Comparison of ENCODE assay signal across 32 cellular contexts in the genomic region with DNA sequence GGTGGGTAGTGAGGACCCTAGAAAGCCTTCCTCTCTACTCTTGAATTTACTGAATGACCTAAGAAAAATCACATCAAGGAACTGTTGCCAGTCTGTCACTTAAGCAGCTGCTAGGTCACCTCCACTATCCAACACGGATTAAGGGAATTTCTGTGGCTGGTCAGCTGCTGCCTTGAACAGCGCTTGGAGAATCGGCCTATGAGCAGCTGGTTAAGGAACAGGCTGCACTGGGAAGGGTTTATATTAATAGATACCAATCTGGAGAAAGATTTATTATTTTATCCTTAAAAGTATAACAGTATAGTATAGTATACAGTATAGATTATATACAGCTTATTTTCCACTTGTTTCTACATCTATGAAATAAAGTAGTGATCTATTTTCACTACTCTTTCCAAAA. TPM values are rescaled to one million over a fixed set of nuclear protein-coding genes. Genes with fewer than 3 reads are reported as not detected.
DNase-seq lines count a peak whose midpoint lies in the region; ATAC-seq, FAIRE-seq and TF ChIP-seq lines count a peak whose summit lies in the region.
"Had no signal": no experiment of that assay in that cellular context is flagged by ENCODE, and none has a peak within 500 bp of the region (broad histone marks: within the 10 kb centered on the region; RNA-seq: fewer than 3 reads in every experiment).

No MANE protein-coding gene starts in this region.

- H3K27me3 ChIP-seq in left ventricle myocardium inferior (ENCODE audit: low read depth) (no peaks in the 10 kb centered on the region), breast epithelium (no peaks in the 10 kb centered on the region)
- H3K27me3 ChIP-seq: cardiac muscle cell had no signal

- H3K9me3 ChIP-seq in left ventricle myocardium inferior (replicated peaks), result no peaks in the 10 kb centered on the region
- H3K9me3 ChIP-seq in breast epithelium, result no peaks in the 10 kb centered on the region
- H3K9me3 ChIP-seq in kidney (ENCODE audit: control insufficient read depth in 1 of 2, low read length in 2 of 2), result no peaks in the 10 kb centered on the region
- H3K9me3 ChIP-seq: Caco-2 had no signal

- DNase-seq in left ventricle myocardium inferior, result no peak
- no peak for DNase-seq in Right ventricle myocardium superior
- no peak for DNase-seq in breast epithelium (ENCODE audit: low spot score in 2 of 2)
- peak; percentile 91 for DNase-seq in myocyte (ENCODE audit: low read depth)
- no peak for DNase-seq in kidney
- no peak for DNase-seq in activated CD4-positive, CD25-positive, alpha-beta regulatory T cell treated with anti-CD3 and anti-CD28 coated beads, Interleukin-2, amount 50 U/mL, for 72 hours
- DNase-seq: activated CD4-positive, alpha-beta T cell treated with anti-CD3 and anti-CD28 coated beads, Interleukin-2, amount 50 U/mL, for 1 hour; activated gamma-delta T cell; activated naive CD8-positive, alpha-beta T cell treated with anti-CD3 and anti-CD28 coated beads for 36 hours; activated T-cell treated with anti-CD3 and anti-CD28 coated beads, Interleukin-2, amount 50 U/mL, for 24 hours; aorta; Caco-2; DND-41; effector memory CD8-positive, alpha-beta T cell; erythroblast; GF-D8; left ventricle myocardium superior; NCI-H1930; NCI-H2171 treated with DMSO at 0.1 percent for 48 hours; NCI-H510A; SIG-M5; stimulated activated naive B cell treated with anti-CD40 and anti-IgM and Interleukin-4, amounts not matched to agents 10 μg/mL and 1 μg/mL and 100 μg/mL, for 72 hours; T-helper 9 cell had no signal

- ATAC-seq in Right ventricle myocardium superior (ENCODE audit: poor library complexity), result no peak
- ATAC-seq in HG03039 (IDR thresholded peaks at IDR 0.05; ENCODE audit: unreplicated experiment), result no peak
- ATAC-seq: effector memory CD8-positive, alpha-beta T cell; K562; left ventricle myocardium superior; natural killer cell treated with Interleukin-12 subunit alpha and Interleukin-12 subunit beta and Interleukin-15 and Interleukin-18, amount 100 ng/mL, for 72 hours; stimulated activated naive B cell treated with anti-CD40 and anti-IgM and Interleukin-4, amounts not matched to agents 10 μg/mL and 1 μg/mL and 100 μg/mL, for 72 hours had no signal

- TF ChIP-seq CTCF in left ventricle myocardium inferior (IDR thresholded peaks at IDR 0.05; ENCODE audit: borderline replicate concordance), result no peak
- TF ChIP-seq CTCF in breast epithelium (IDR thresholded peaks at IDR 0.05), result no peak
- no peak for TF ChIP-seq CTCF in kidney (IDR thresholded peaks at IDR 0.05; ENCODE audit: borderline replicate concordance, extremely low read depth, insufficient read depth)

- H3K36me3 ChIP-seq in left ventricle myocardium inferior (no peaks in the 10 kb centered on the region), breast epithelium (no peaks in the 10 kb centered on the region), kidney (ENCODE audit: control insufficient read depth in 1 of 2, insufficient read depth in 2 of 2, low read length in 2 of 2) (no peaks in the 10 kb centered on the region)
- H3K36me3 ChIP-seq: cardiac muscle cell had no signal

- H3K9ac ChIP-seq in kidney (ENCODE audit: low read length in 2 of 2), result no peak overlapping the region

- H3K4me3 ChIP-seq in left ventricle myocardium inferior (no peak overlapping the region), breast epithelium (no peak overlapping the region), kidney (ENCODE audit: low read length in 2 of 2) (no peak overlapping the region)
- H3K4me3 ChIP-seq: cardiac muscle cell, coronary artery, K562, skin epidermis had no signal

- H3K27ac ChIP-seq in left ventricle myocardium inferior (replicated peaks) (peak overlapping the region; percentile 10), breast epithelium (peak overlapping the region; percentile 22 to 26), temporal lobe (ENCODE audit: low read depth, low read length) (peak overlapping the region; percentile 58), kidney (ENCODE audit: low read depth in 2 of 2, low read length in 2 of 2) (no peak overlapping the region)
- H3K27ac ChIP-seq: C4-2B, cardiac muscle cell, coronary artery, skin epidermis had no signal

- intact Hi-C loops in left ventricle myocardium inferior (cut with micrococcal nuclease) (no loop called here), Right ventricle myocardium superior (cut with DNase I) (no loop called here), breast epithelium (cut with DNase I; ENCODE audit: low total_unique reads) (no loop called here), kidney (cut with DNase I) (no loop called here)

- FAIRE-seq in kidney (lab: Jason Lieb, UNC), result no peak
- FAIRE-seq: K562, urothelium cell line had no signal

- TF ChIP-seq POLR2A in breast epithelium (IDR thresholded peaks at IDR 0.05), result no peak

- H3K4me1 ChIP-seq in left ventricle myocardium inferior (peaks cover 92% of the 10 kb centered on the region), breast epithelium (peaks cover 0 to 4% of the 10 kb centered on the region in 2 donors), kidney (ENCODE audit: control insufficient read depth in 1 of 2, insufficient read depth in 1 of 2, low read depth in 1 of 2, low read length in 2 of 2) (peaks cover 4 to 34% of the 10 kb centered on the region in 2 donors)

RNA-seq across cellular contexts. Expression of a gene that starts 6.5 kb away (rescaled TPM):
- total RNA-seq in left ventricle myocardium inferior (18.4 TPM), Right ventricle myocardium superior (27.9 TPM), breast epithelium (100 to 1,000 TPM in 1 of 3 donors, 10 to 100 TPM in 2; 29.1 to 134 (median 77.0) TPM), myocyte (40.4 and 42.8 TPM in 2 replicates), temporal lobe (127 TPM), kidney (72.8 TPM)
- 29.2 TPM for polyA plus RNA-seq in myocyte (2012)
- polyA plus RNA-seq in kidney (ENCODE audit: insufficient read depth, low read depth, low replicate concordance), result 9.2 TPM
- polyA plus RNA-seq: K562 had no signal

Comparison
In these comparisons a context has a peak if more than half of its experiments do, and no peak if none do; other contexts are left out.
1. H3K27ac ChIP-seq: peak in left ventricle myocardium inferior (single experiment), breast epithelium (2 of 2) and temporal lobe (single experiment); none in kidney (0 of 2).